Comparison of ENCODE assay signal across 13 cellular contexts in the genomic region with DNA sequence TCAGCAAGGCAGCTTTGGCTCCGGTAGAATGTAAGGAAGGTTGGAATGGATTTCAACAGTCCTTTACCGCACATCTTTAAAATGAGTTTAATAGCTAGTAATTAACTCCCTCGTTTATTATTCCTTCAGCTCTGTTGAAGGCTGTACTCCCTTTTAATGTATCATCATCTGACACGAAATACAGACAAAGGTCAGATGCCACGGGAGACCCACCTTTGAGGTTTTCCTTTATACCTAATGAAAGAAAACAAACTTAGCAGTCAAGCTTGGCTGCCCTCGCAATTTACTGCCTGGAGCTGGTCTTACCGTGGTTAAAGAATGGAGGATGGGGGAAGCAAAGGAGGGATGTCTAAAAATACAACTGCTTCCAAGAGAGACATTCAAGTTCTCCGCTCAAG. TPM values are rescaled to one million over a fixed set of nuclear protein-coding genes. Genes with fewer than 3 reads are reported as not detected.
A peak's percentile ranks its signal among the peaks of the same experiment; 100 is the strongest.
DNase-seq lines count a peak whose midpoint lies in the region; ATAC-seq and TF ChIP-seq lines count a peak whose summit lies in the region.
"Had no signal": no experiment of that assay in that cellular context is flagged by ENCODE, and none has a peak within 500 bp of the region (broad histone marks: within the 10 kb centered on the region; RNA-seq: fewer than 3 reads in every experiment).

No MANE protein-coding gene starts in this region.

- TF ChIP-seq EP300 in ovary (IDR thresholded peaks at IDR 0.05) = no peak

- CTCF ChIA-PET in HEK293 (lab: Yijun Ruan, JAX) = interaction anchor here (0.7 to 2.2 kb wide), 4 partner anchors 9 to 293 kb away, joined by 3 to 5 read pairs (median 4); no protein-coding TSS in a partner anchor

- no peak overlapping the region for H3K27ac Mint-ChIP-seq in naive thymus-derived CD8-positive, alpha-beta T cell
- H3K27ac Mint-ChIP-seq: CD4-positive, CD25-positive, alpha-beta regulatory T cell had no signal

- POLR2A ChIA-PET in HEK293 (lab: Yijun Ruan, JAX) = interaction anchor here (0.7 to 1.5 kb wide), 5 partner anchors 9 to 350 kb away, joined by 3 to 5 read pairs (median 3); partner anchors contain the start of gene EPB41L3
- POLR2A ChIA-PET in naive thymus-derived CD8-positive, alpha-beta T cell (lab: Charles Lee) = no interaction called here

- TF ChIP-seq POLR2A in ovary (IDR thresholded peaks at IDR 0.05) = no peak

- DNase-seq in 8988T (peak; percentile 17), SK-N-DZ (ENCODE audit: low spot score) (no peak), head of caudate nucleus (no peak), ovary (no peak)
- no peak for DNase-seq in naive thymus-derived CD8-positive, alpha-beta T cell
- DNase-seq in stimulated activated CD8-positive, alpha-beta memory T cell treated with anti-CD3 and anti-CD28 coated beads, Interleukin-4, amount 100 ng/mL, for 48 hours = no peak
- DNase-seq: activated effector memory CD4-positive, alpha-beta T cell treated with Interleukin-2 at 50 U/mL for 16 hours; CD4-positive, CD25-positive, alpha-beta regulatory T cell; NCI-H1048; OCI-M1 had no signal

- H3K4me3 Mint-ChIP-seq in naive thymus-derived CD8-positive, alpha-beta T cell = peak overlapping the region; percentile 31 to 82 (median 74)

- intact Hi-C loops in head of caudate nucleus (cut with DNase I) = loop anchor here (10.0 kb wide), 1 partner anchor 71 kb away; no protein-coding TSS in a partner anchor
- intact Hi-C loops in ovary (cut with DNase I) = loop anchor here in 1 of 4 donors (10.0 kb wide), 1 partner anchor 841 kb away; no protein-coding TSS in a partner anchor

- no peak for ATAC-seq in naive thymus-derived CD8-positive, alpha-beta T cell
- ATAC-seq: left lobe of liver had no signal

- H3K27ac ChIP-seq in HEK293 (ENCODE audit: extremely low read depth, low read depth, low read length) (peak overlapping the region; percentile 91; the same call in 1 of the 2 replicates), ectodermal cell (ENCODE audit: insufficient read depth, low read depth, low read length, poor library complexity, severe bottlenecking) (no peak overlapping the region), ovary (peak overlapping the region in 1 of 2 donors; percentile 77)

- H3K36me3 ChIP-seq in HEK293 (ENCODE audit: control insufficient read depth in 2 of 2, insufficient read depth in 1 of 2, low read length in 2 of 2) = peaks cover 4 to 5% of the 10 kb centered on the region in 2 experiments; a peak in 2 of 3 replicates
- peaks cover 3% of the 10 kb centered on the region for H3K36me3 ChIP-seq in ectodermal cell (ENCODE audit: control insufficient read depth, insufficient read depth, low read length)
- no peaks in the 10 kb centered on the region for H3K36me3 ChIP-seq in ovary

- no peak for TF ChIP-seq CTCF in HEK293 (tag by site-specific recombination; IDR thresholded peaks at IDR 0.05)
- no peak for TF ChIP-seq CTCF in ovary (IDR thresholded peaks at IDR 0.05)

- peaks cover 40 to 78% (median 66%) of the 10 kb centered on the region in 5 donors for H3K27me3 Mint-ChIP-seq in naive thymus-derived CD8-positive, alpha-beta T cell

- H3K4me1 Mint-ChIP-seq in naive thymus-derived CD8-positive, alpha-beta T cell = peaks cover 2 to 25% (median 20%) of the 10 kb centered on the region in 4 donors

- peaks cover 32% of the 10 kb centered on the region for H3K27me3 ChIP-seq in ectodermal cell (ENCODE audit: control insufficient read depth, insufficient read depth, low read length, poor library complexity, severe bottlenecking)
- no peaks in the 10 kb centered on the region for H3K27me3 ChIP-seq in ovary

- no peaks in the 10 kb centered on the region for H3K9me3 ChIP-seq in HEK293 (ENCODE audit: control insufficient read depth, insufficient read depth, low read depth, low read length)
- no peaks in the 10 kb centered on the region for H3K9me3 ChIP-seq in ectodermal cell (ENCODE audit: control insufficient read depth, low read length)
- H3K9me3 ChIP-seq in ovary = no peaks in the 10 kb centered on the region

- peaks cover 23% of the 10 kb centered on the region for H3K4me1 ChIP-seq in HEK293 (ENCODE audit: control insufficient read depth, insufficient read depth, low read length)
- peaks cover 27% of the 10 kb centered on the region for H3K4me1 ChIP-seq in ectodermal cell (ENCODE audit: control insufficient read depth, insufficient read depth, low read length)
- H3K4me1 ChIP-seq in ovary (ENCODE audit: insufficient read depth) = peaks cover 2% of the 10 kb centered on the region

- H3K4me3 ChIP-seq in HEK293 (ENCODE audit: low read depth, low read length) = peak overlapping the region; percentile 70
- peak overlapping the region; percentile 80 for H3K4me3 ChIP-seq in ectodermal cell (ENCODE audit: insufficient read depth, low read depth, low read length)
- no peak overlapping the region for H3K4me3 ChIP-seq in ovary

- H3K9me3 Mint-ChIP-seq in naive thymus-derived CD8-positive, alpha-beta T cell = no peaks in the 10 kb centered on the region

- WGBS in ectodermal cell, 2 experiments = 2 to 6% methylated on average over 6 to 8 of the region's 8 CpGs
- WGBS in ovary, 3 donors = 27 to 38% (median 30%) methylated on average over 8 of the region's 8 CpGs

- H3K36me3 Mint-ChIP-seq in naive thymus-derived CD8-positive, alpha-beta T cell = no peaks in the 10 kb centered on the region
- H3K36me3 Mint-ChIP-seq: CD4-positive, CD25-positive, alpha-beta regulatory T cell had no signal

TF ChIP-seq in HEK293, 187 proteins besides CTCF, POLR2A, EP300 and RAD21:
- peak; percentile 46 for TF ChIP-seq ZNF341 (tag by site-specific recombination; IDR thresholded peaks at IDR 0.05; ENCODE audit: low read depth)
- TF ChIP-seq WT1 (tag by site-specific recombination; IDR thresholded peaks at IDR 0.05) = peak; percentile 93
- TF ChIP-seq ZNF514 (tag by site-specific recombination; IDR thresholded peaks at IDR 0.05) = no peak
- TF ChIP-seq ZSCAN30 (tag by site-specific recombination; IDR thresholded peaks at IDR 0.05) = 0 out of 2 replicates have a peak, but pooled peaks have one; percentile 1
- no peak for TF ChIP-seq ZNF138 (tag by site-specific recombination; IDR thresholded peaks at IDR 0.05; ENCODE audit: borderline replicate concordance)
- TF ChIP-seq FEZF1 (tag by site-specific recombination; IDR thresholded peaks at IDR 0.05) = peak; percentile 50
- 0 out of 2 replicates have a peak, but pooled peaks have one; percentile 28 for TF ChIP-seq OSR2 (tag by site-specific recombination; IDR thresholded peaks at IDR 0.05)
- peak; percentile 93 for TF ChIP-seq SP7 (tag by site-specific recombination; IDR thresholded peaks at IDR 0.05)
- no peak for TF ChIP-seq ZSCAN16 (tag by site-specific recombination; IDR thresholded peaks at IDR 0.05)
- TF ChIP-seq ZNF843 (tag by site-specific recombination; IDR thresholded peaks at IDR 0.05) = peak; percentile 66
- peak; percentile 61; the same call in 1 of the 2 replicates for TF ChIP-seq TCF7L2 (IDR thresholded peaks at IDR 0.05; ENCODE audit: borderline replicate concordance, low read depth, low read length)

RNA-seq across cellular contexts. Expression of gene TMEM200C, which starts 1.1 kb away (rescaled TPM):
- 9.5 TPM for polyA plus RNA-seq in ectodermal cell (2013, experiment 1 of 4)
- polyA plus RNA-seq in ectodermal cell (2013, experiment 2 of 4) = 6.8 TPM
- polyA plus RNA-seq in ectodermal cell (2013, experiment 3 of 4) = 8.0 TPM
- 8.5 TPM for polyA plus RNA-seq in ectodermal cell (2013, experiment 4 of 4)
- total RNA-seq in naive thymus-derived CD8-positive, alpha-beta T cell = not detected
- not detected for polyA plus RNA-seq in naive thymus-derived CD8-positive, alpha-beta T cell
- 0.93 and 1.7 TPM in 2 replicates for polyA plus RNA-seq in SK-N-DZ (2014; cell fraction: cytosol; rRNA removed)
- 1.2 and 2.1 TPM in 2 replicates for polyA plus RNA-seq in SK-N-DZ (2014; cell fraction: nucleus; rRNA removed)
- total RNA-seq in ovary = 1 to 10 TPM in 4 of 7 donors, under 1 TPM in 3; 0.32 to 7.4 (median 1.1) TPM
- under 1 TPM; 0.15 to 0.22 TPM for polyA plus RNA-seq in ovary
- total RNA-seq: CD4-positive, CD25-positive, alpha-beta regulatory T cell had no signal
- polyA plus RNA-seq: CD4-positive, CD25-positive, alpha-beta regulatory T cell had no signal
